ENCODE assay signal across 8 cellular contexts in genomic region chr10:122373713-122374112, GRCh38. TPM values are rescaled to one million over a fixed set of nuclear protein-coding genes. Genes with fewer than 3 reads are reported as not detected.
DNase-seq lines count a peak whose midpoint lies in the region; ATAC-seq lines count a peak whose summit lies in the region.

No MANE protein-coding gene starts in this region.

- H3K9me3 Mint-ChIP-seq in activated naive CD4-positive, alpha-beta T cell treated with anti-CD3 and anti-CD28 coated beads for 36 hours = no peaks in the 10 kb centered on the region
- no peaks in the 10 kb centered on the region for H3K9me3 Mint-ChIP-seq in stimulated activated effector memory CD8-positive, alpha-beta T cell treated with anti-CD3 and anti-CD28 coated beads, Interleukin-12 subunit alpha, Interleukin-12 subunit beta, amount 100 ng/mL, for 72 hours

- peaks cover 30% of the 10 kb centered on the region for H3K4me1 Mint-ChIP-seq in activated naive CD4-positive, alpha-beta T cell treated with anti-CD3 and anti-CD28 coated beads for 36 hours (ENCODE audit: low read depth)
- peaks cover 24% of the 10 kb centered on the region for H3K4me1 Mint-ChIP-seq in stimulated activated effector memory CD8-positive, alpha-beta T cell treated with anti-CD3 and anti-CD28 coated beads, Interleukin-12 subunit alpha, Interleukin-12 subunit beta, amount 100 ng/mL, for 72 hours

- intact Hi-C loops in activated naive CD4-positive, alpha-beta T cell treated with anti-CD3 and anti-CD28 coated beads for 36 hours (cut with micrococcal nuclease) = loop anchor here (1.0 to 10.0 kb wide), 8 partner anchors 49 to 781 kb away; partner anchors contain the start of genes ATE1, BUB3, C10orf88 and FAM24B

- no peak overlapping the region for H3K27ac Mint-ChIP-seq in activated naive CD4-positive, alpha-beta T cell treated with anti-CD3 and anti-CD28 coated beads for 36 hours
- no peak overlapping the region for H3K27ac Mint-ChIP-seq in stimulated activated effector memory CD8-positive, alpha-beta T cell treated with anti-CD3 and anti-CD28 coated beads, Interleukin-12 subunit alpha, Interleukin-12 subunit beta, amount 100 ng/mL, for 72 hours

- H3K27me3 Mint-ChIP-seq in activated naive CD4-positive, alpha-beta T cell treated with anti-CD3 and anti-CD28 coated beads for 36 hours (ENCODE audit: low read depth) = no peaks in the 10 kb centered on the region

- peak overlapping the region; percentile 70 for H3K4me3 ChIP-seq in iPS-18c (ENCODE audit: insufficient read depth, low read depth, low read length)

- CTCF ChIA-PET in activated naive CD4-positive, alpha-beta T cell treated with anti-CD3 and anti-CD28 coated beads for 36 hours (lab: Charles Lee) = interaction anchor here (0.8 to 2.0 kb wide), 5 partner anchors 18 to 75 kb away, joined by 3 to 6 read pairs (median 3); no protein-coding TSS in a partner anchor

- H3K36me3 Mint-ChIP-seq in activated naive CD4-positive, alpha-beta T cell treated with anti-CD3 and anti-CD28 coated beads for 36 hours (ENCODE audit: low read depth) = no peaks in the 10 kb centered on the region
- peaks cover 7% of the 10 kb centered on the region for H3K36me3 Mint-ChIP-seq in stimulated activated effector memory CD8-positive, alpha-beta T cell treated with anti-CD3 and anti-CD28 coated beads, Interleukin-12 subunit alpha, Interleukin-12 subunit beta, amount 100 ng/mL, for 72 hours

- ATAC-seq in stimulated activated effector memory CD8-positive, alpha-beta T cell treated with anti-CD3 and anti-CD28 coated beads, Interleukin-12 subunit alpha, Interleukin-12 subunit beta, amount 100 ng/mL, for 72 hours = no peak
- no peak for ATAC-seq in HG03520 (IDR thresholded peaks at IDR 0.05; ENCODE audit: unreplicated experiment)

- peak overlapping the region; percentile 90 for H3K4me3 Mint-ChIP-seq in activated naive CD4-positive, alpha-beta T cell treated with anti-CD3 and anti-CD28 coated beads for 36 hours
- peak overlapping the region; percentile 90 for H3K4me3 Mint-ChIP-seq in stimulated activated effector memory CD8-positive, alpha-beta T cell treated with anti-CD3 and anti-CD28 coated beads, Interleukin-12 subunit alpha, Interleukin-12 subunit beta, amount 100 ng/mL, for 72 hours

- DNase-seq in activated naive CD4-positive, alpha-beta T cell treated with anti-CD3 and anti-CD28 coated beads for 36 hours = peak; percentile 6
- no peak for DNase-seq in activated naive CD4-positive, alpha-beta T cell treated with Interleukin-2 at 50 U/mL for 16 hours
- peak; percentile 10 for DNase-seq in amniotic epithelial cell (ENCODE audit: low read depth)
- peak in 1 of 2 donors; percentile 48 for DNase-seq in stimulated activated effector memory CD8-positive, alpha-beta T cell treated with anti-CD3 and anti-CD28 coated beads, Interleukin-12 subunit alpha, Interleukin-12 subunit beta, amount 100 ng/mL, for 72 hours (ENCODE audit: low spot score in 2 of 2)
- no peak for DNase-seq in GDM1 (lab: John Stamatoyannopoulos, UW)
- no peak for DNase-seq in glomerular visceral epithelial cell (ENCODE audit: extremely low spot score)

- no peaks in the 10 kb centered on the region for H3K9me3 ChIP-seq in iPS-18c (ENCODE audit: control insufficient read depth, insufficient read depth, low read length)

RNA-seq across cellular contexts. Expression of gene PLEKHA1, which starts 0.8 kb away (rescaled TPM):
- 10 to 100 TPM; 17.6 to 17.9 TPM for total RNA-seq in activated naive CD4-positive, alpha-beta T cell treated with anti-CD3 and anti-CD28 coated beads for 36 hours

Comparison
In these comparisons a context has a peak if more than half of its experiments do, and no peak if none do; other contexts are left out.
1. DNase-seq: peak in activated naive CD4-positive, alpha-beta T cell treated with anti-CD3 and anti-CD28 coated beads for 36 hours (single experiment) and amniotic epithelial cell (single experiment); none in activated naive CD4-positive, alpha-beta T cell treated with Interleukin-2 at 50 U/mL for 16 hours (single experiment), GDM1 (single experiment) and glomerular visceral epithelial cell (single experiment).